Comparison of ENCODE assay signal across 1 cellular context in the genomic region with DNA sequence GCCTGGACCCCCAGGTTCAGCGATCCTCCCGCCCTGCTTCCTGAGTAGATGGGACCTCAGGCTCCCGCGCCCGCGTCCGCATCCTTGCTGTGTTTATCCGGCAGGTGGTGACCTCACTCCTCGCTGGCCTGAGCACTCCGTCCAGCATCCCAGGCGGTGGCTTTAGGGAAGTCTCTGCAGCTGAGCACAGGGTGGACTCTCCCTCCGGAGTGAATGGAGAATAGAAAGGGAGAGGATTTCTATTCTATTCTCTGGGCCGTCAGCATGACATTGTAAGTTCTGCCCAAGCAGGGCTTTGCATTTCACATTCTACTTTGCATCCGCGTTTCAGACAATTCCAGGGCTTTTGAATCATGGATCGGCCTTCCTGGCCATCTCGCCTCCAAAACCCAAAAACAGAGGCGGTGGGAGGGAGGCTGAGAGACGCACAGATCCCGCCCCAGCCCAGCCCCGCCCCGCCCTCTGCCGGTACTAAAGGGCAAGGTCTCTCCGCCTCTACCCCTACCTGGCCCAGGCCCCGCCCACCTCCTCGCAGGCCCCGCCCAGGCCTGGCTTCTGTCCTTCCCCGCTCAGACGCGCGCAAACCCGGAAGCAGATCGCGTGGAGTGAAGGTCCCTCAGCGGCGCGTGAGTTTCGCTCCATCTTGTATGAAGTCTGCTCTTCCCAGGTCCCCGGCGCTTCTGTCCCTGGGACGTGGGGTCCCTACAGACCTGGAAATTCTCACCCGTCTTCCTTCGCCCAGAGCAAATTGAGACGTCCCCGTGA.
TF ChIP-seq lines count a peak whose summit lies in the region.

A gene (plus strand): TSS at position 572 of the 765 bp plus-strand sequence. CDS start 6,577 bp downstream, outside the sequence.

TF ChIP-seq in K562, 482 proteins besides CTCF, POLR2A, EP300 and RAD21 (continued from another document and continues in another):
- TF ChIP-seq, protein P1, sequence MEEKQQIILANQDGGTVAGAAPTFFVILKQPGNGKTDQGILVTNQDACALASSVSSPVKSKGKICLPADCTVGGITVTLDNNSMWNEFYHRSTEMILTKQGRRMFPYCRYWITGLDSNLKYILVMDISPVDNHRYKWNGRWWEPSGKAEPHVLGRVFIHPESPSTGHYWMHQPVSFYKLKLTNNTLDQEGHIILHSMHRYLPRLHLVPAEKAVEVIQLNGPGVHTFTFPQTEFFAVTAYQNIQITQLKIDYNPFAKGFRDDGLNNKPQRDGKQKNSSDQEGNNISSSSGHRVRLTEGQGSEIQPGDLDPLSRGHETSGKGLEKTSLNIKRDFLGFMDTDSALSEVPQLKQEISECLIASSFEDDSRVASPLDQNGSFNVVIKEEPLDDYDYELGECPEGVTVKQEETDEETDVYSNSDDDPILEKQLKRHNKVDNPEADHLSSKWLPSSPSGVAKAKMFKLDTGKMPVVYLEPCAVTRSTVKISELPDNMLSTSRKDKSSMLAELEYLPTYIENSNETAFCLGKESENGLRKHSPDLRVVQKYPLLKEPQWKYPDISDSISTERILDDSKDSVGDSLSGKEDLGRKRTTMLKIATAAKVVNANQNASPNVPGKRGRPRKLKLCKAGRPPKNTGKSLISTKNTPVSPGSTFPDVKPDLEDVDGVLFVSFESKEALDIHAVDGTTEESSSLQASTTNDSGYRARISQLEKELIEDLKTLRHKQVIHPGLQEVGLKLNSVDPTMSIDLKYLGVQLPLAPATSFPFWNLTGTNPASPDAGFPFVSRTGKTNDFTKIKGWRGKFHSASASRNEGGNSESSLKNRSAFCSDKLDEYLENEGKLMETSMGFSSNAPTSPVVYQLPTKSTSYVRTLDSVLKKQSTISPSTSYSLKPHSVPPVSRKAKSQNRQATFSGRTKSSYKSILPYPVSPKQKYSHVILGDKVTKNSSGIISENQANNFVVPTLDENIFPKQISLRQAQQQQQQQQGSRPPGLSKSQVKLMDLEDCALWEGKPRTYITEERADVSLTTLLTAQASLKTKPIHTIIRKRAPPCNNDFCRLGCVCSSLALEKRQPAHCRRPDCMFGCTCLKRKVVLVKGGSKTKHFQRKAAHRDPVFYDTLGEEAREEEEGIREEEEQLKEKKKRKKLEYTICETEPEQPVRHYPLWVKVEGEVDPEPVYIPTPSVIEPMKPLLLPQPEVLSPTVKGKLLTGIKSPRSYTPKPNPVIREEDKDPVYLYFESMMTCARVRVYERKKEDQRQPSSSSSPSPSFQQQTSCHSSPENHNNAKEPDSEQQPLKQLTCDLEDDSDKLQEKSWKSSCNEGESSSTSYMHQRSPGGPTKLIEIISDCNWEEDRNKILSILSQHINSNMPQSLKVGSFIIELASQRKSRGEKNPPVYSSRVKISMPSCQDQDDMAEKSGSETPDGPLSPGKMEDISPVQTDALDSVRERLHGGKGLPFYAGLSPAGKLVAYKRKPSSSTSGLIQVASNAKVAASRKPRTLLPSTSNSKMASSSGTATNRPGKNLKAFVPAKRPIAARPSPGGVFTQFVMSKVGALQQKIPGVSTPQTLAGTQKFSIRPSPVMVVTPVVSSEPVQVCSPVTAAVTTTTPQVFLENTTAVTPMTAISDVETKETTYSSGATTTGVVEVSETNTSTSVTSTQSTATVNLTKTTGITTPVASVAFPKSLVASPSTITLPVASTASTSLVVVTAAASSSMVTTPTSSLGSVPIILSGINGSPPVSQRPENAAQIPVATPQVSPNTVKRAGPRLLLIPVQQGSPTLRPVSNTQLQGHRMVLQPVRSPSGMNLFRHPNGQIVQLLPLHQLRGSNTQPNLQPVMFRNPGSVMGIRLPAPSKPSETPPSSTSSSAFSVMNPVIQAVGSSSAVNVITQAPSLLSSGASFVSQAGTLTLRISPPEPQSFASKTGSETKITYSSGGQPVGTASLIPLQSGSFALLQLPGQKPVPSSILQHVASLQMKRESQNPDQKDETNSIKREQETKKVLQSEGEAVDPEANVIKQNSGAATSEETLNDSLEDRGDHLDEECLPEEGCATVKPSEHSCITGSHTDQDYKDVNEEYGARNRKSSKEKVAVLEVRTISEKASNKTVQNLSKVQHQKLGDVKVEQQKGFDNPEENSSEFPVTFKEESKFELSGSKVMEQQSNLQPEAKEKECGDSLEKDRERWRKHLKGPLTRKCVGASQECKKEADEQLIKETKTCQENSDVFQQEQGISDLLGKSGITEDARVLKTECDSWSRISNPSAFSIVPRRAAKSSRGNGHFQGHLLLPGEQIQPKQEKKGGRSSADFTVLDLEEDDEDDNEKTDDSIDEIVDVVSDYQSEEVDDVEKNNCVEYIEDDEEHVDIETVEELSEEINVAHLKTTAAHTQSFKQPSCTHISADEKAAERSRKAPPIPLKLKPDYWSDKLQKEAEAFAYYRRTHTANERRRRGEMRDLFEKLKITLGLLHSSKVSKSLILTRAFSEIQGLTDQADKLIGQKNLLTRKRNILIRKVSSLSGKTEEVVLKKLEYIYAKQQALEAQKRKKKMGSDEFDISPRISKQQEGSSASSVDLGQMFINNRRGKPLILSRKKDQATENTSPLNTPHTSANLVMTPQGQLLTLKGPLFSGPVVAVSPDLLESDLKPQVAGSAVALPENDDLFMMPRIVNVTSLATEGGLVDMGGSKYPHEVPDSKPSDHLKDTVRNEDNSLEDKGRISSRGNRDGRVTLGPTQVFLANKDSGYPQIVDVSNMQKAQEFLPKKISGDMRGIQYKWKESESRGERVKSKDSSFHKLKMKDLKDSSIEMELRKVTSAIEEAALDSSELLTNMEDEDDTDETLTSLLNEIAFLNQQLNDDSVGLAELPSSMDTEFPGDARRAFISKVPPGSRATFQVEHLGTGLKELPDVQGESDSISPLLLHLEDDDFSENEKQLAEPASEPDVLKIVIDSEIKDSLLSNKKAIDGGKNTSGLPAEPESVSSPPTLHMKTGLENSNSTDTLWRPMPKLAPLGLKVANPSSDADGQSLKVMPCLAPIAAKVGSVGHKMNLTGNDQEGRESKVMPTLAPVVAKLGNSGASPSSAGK (IDR thresholded peaks at IDR 0.05), result peak; percentile 57
- TF ChIP-seq WHSC1 (IDR thresholded peaks at IDR 0.05; ENCODE audit: low read length), result no peak
- TF ChIP-seq TAF15 (IDR thresholded peaks at IDR 0.05; ENCODE audit: low read depth, low read length), result no peak
- peak; percentile 59 to 72 for TF ChIP-seq NRF1 (conservative IDR thresholded peaks at IDR 0.05 in 1 of 2, IDR thresholded peaks at IDR 0.05 in 1 of 2)
- peak; percentile 47 for TF ChIP-seq POLR2B (IDR thresholded peaks at IDR 0.05; ENCODE audit: low read depth, partially characterized antibody)
- TF ChIP-seq, protein P2, sequence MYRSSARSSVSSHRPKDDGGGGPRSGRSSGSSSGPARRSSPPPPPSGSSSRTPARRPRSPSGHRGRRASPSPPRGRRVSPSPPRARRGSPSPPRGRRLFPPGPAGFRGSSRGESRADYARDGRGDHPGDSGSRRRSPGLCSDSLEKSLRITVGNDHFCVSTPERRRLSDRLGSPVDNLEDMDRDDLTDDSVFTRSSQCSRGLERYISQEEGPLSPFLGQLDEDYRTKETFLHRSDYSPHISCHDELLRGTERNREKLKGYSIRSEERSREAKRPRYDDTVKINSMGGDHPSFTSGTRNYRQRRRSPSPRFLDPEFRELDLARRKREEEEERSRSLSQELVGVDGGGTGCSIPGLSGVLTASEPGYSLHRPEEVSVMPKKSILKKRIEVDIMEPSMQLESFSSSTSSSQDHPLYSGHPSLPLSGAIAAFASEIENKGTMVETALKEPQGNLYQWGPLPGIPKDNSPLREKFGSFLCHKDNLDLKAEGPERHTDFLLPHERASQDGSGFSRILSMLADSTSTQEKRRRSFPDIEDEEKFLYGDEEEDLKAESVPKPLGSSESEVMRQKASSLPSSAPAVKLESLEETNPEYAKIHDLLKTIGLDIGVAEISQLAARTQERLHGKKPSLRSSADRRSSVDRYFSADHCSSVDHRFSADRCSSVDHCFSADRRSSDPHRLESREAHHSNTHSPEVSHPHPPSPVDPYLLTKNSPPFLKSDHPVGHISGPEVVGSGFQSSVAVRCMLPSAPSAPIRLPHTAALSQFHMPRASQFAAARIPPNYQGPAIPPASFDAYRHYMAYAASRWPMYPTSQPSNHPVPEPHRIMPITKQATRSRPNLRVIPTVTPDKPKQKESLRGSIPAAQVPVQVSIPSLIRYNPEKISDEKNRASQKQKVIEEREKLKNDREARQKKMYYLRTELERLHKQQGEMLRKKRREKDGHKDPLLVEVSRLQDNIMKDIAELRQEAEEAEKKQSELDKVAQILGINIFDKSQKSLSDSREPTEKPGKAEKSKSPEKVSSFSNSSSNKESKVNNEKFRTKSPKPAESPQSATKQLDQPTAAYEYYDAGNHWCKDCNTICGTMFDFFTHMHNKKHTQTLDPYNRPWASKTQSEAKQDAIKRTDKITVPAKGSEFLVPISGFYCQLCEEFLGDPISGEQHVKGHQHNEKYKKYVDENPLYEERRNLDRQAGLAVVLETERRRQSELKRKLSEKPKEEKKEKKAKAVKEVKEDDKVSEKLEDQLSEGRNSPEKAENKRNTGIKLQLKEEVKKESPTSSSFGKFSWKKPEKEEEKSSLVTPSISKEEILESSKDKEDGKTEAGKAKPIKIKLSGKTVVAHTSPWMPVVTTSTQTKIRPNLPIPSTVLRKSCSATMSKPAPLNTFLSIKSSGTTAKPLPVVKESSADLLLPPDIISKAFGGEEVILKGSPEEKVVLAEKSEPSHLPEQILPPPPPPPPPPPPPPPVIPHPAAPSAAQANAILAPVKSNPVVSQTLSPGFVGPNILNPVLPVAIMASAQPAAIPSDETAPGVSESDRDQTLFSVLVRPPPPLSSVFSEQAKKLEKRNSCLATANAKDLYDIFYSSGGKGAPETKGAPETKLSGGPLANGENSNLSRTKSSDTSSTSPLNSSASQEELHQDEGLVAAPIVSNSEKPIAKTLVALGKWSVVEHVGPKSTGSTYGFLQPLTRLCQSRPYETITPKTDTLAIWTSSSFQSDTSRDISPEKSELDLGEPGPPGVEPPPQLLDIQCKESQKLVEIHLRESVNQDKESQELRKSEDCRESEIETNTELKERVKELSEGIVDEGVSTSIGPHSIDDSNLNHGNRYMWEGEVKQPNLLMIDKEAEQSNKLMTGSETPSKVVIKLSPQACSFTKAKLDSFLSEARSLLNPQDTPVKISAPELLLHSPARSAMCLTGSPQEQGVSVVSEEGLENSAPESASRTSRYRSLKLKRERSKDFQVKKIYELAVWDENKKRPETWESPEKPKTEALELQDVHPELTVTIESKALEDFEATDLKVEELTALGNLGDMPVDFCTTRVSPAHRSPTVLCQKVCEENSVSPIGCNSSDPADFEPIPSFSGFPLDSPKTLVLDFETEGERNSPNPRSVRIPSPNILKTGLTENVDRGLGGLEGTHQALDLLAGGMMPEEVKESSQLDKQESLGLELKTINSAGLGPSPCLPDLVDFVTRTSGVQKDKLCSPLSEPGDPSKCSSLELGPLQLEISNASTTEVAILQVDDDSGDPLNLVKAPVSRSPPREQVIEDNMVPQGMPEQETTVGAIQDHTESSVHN (IDR thresholded peaks at IDR 0.05; ENCODE audit: borderline replicate concordance in 1 of 2, low read depth in 1 of 2), result no peak
- 0 out of 2 replicates have a peak, but pooled peaks have one; percentile 55 for TF ChIP-seq SUPT5H (IDR thresholded peaks at IDR 0.05)
- TF ChIP-seq SRSF7 (optimal IDR thresholded peaks at IDR 0.05; ENCODE audit: low read depth, low read length), result no peak
- TF ChIP-seq, protein P3, sequence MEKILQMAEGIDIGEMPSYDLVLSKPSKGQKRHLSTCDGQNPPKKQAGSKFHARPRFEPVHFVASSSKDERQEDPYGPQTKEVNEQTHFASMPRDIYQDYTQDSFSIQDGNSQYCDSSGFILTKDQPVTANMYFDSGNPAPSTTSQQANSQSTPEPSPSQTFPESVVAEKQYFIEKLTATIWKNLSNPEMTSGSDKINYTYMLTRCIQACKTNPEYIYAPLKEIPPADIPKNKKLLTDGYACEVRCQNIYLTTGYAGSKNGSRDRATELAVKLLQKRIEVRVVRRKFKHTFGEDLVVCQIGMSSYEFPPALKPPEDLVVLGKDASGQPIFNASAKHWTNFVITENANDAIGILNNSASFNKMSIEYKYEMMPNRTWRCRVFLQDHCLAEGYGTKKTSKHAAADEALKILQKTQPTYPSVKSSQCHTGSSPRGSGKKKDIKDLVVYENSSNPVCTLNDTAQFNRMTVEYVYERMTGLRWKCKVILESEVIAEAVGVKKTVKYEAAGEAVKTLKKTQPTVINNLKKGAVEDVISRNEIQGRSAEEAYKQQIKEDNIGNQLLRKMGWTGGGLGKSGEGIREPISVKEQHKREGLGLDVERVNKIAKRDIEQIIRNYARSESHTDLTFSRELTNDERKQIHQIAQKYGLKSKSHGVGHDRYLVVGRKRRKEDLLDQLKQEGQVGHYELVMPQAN (IDR thresholded peaks at IDR 0.05; ENCODE audit: borderline replicate concordance), result peak; percentile 56; the same call in 1 of the 2 replicates
- no peak for TF ChIP-seq ZNF12 (CRISPR knock-in tag; IDR thresholded peaks at IDR 0.05)
- TF ChIP-seq ATF1 (CRISPR knock-in tag; IDR thresholded peaks at IDR 0.05), result no peak
- TF ChIP-seq ATF1 (tag; IDR thresholded peaks at IDR 0.05), result no peak
- no peak for TF ChIP-seq SRSF9 (IDR thresholded peaks at IDR 0.05; ENCODE audit: borderline replicate concordance, low read depth, low read length)
- TF ChIP-seq, protein P4, sequence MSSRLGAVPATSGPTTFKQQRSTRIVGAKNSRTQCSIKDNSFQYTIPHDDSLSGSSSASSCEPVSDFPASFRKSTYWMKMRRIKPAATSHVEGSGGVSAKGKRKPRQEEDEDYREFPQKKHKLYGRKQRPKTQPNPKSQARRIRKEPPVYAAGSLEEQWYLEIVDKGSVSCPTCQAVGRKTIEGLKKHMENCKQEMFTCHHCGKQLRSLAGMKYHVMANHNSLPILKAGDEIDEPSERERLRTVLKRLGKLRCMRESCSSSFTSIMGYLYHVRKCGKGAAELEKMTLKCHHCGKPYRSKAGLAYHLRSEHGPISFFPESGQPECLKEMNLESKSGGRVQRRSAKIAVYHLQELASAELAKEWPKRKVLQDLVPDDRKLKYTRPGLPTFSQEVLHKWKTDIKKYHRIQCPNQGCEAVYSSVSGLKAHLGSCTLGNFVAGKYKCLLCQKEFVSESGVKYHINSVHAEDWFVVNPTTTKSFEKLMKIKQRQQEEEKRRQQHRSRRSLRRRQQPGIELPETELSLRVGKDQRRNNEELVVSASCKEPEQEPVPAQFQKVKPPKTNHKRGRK (tag; IDR thresholded peaks at IDR 0.05), result no peak
- no peak for TF ChIP-seq SMAD3 (CRISPR knock-in tag; conservative IDR thresholded peaks at IDR 0.05)
- no peak for TF ChIP-seq CEBPG (CRISPR knock-in tag; IDR thresholded peaks at IDR 0.05)
- no peak for TF ChIP-seq CEBPG (tag; conservative IDR thresholded peaks at IDR 0.05 in 1 of 2, IDR thresholded peaks at IDR 0.05 in 1 of 2)
- TF ChIP-seq ILF3 (IDR thresholded peaks at IDR 0.05; ENCODE audit: borderline replicate concordance), result no peak
- peak; percentile 57 for TF ChIP-seq L3MBTL2 (IDR thresholded peaks at IDR 0.05)
- TF ChIP-seq, protein P5, sequence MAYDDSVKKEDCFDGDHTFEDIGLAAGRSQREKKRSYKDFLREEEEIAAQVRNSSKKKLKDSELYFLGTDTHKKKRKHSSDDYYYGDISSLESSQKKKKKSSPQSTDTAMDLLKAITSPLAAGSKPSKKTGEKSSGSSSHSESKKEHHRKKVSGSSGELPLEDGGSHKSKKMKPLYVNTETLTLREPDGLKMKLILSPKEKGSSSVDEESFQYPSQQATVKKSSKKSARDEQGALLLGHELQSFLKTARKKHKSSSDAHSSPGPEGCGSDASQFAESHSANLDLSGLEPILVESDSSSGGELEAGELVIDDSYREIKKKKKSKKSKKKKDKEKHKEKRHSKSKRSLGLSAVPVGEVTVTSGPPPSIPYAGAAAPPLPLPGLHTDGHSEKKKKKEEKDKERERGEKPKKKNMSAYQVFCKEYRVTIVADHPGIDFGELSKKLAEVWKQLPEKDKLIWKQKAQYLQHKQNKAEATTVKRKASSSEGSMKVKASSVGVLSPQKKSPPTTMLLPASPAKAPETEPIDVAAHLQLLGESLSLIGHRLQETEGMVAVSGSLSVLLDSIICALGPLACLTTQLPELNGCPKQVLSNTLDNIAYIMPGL (CRISPR knock-in tag; IDR thresholded peaks at IDR 0.05), result no peak
- TF ChIP-seq PHF8 (IDR thresholded peaks at IDR 0.05; ENCODE audit: borderline replicate concordance, low read length), result peak; percentile 56; the same call in 1 of the 2 replicates
- no peak for TF ChIP-seq FOSL1 (tag; conservative IDR thresholded peaks at IDR 0.05)
- no peak for TF ChIP-seq TOE1 (IDR thresholded peaks at IDR 0.05; ENCODE audit: borderline replicate concordance)
- TF ChIP-seq TOE1 (CRISPR knock-in tag; IDR thresholded peaks at IDR 0.05; ENCODE audit: borderline replicate concordance, low read depth), result no peak
- no peak for TF ChIP-seq C11orf30 (IDR thresholded peaks at IDR 0.05; ENCODE audit: low read depth)
